11 cellular contexts compared by ENCODE assay signal in genomic region chr6:158784505-158784904, GRCh38. TPM values are rescaled to one million over a fixed set of nuclear protein-coding genes. Genes with fewer than 3 reads are reported as not detected.
DNase-seq lines count a peak whose midpoint lies in the region; ATAC-seq and TF ChIP-seq lines count a peak whose summit lies in the region.
"Had no signal": no experiment of that assay in that cellular context is flagged by ENCODE, and none has a peak within 500 bp of the region (broad histone marks: within the 10 kb centered on the region; RNA-seq: fewer than 3 reads in every experiment).

No MANE protein-coding gene starts in this region.

- H3K27me3 ChIP-seq in RWPE2 (ENCODE audit: insufficient read depth, poor library complexity, severe bottlenecking) (no peaks in the 10 kb centered on the region), uterus (no peaks in the 10 kb centered on the region)
- H3K27me3 ChIP-seq: gastroesophageal sphincter had no signal

- H3K27me3 Mint-ChIP-seq in activated T-cell treated with anti-CD3 and anti-CD28 coated beads, Interleukin-2, amount 50 U/mL, for 24 hours = no peaks in the 10 kb centered on the region

- peaks cover 100% of the 10 kb centered on the region for H3K36me3 ChIP-seq in RWPE2 (ENCODE audit: low read depth)
- no peaks in the 10 kb centered on the region for H3K36me3 ChIP-seq in uterus

- peaks cover 96% of the 10 kb centered on the region for H3K36me3 Mint-ChIP-seq in activated T-cell treated with anti-CD3 and anti-CD28 coated beads, Interleukin-2, amount 50 U/mL, for 24 hours (ENCODE audit: low read depth)
- peaks cover 100% of the 10 kb centered on the region for H3K36me3 Mint-ChIP-seq in stimulated activated effector memory CD8-positive, alpha-beta T cell treated with anti-CD3 and anti-CD28 coated beads, Interleukin-12 subunit alpha, Interleukin-12 subunit beta, amount 100 ng/mL, for 72 hours

- H3K9me3 ChIP-seq in RWPE2 (ENCODE audit: severe bottlenecking) (no peaks in the 10 kb centered on the region), uterus (no peaks in the 10 kb centered on the region)
- H3K9me3 ChIP-seq: gastroesophageal sphincter had no signal

- H3K4me3 Mint-ChIP-seq in activated T-cell treated with anti-CD3 and anti-CD28 coated beads, Interleukin-2, amount 50 U/mL, for 24 hours = no peak overlapping the region
- no peak overlapping the region for H3K4me3 Mint-ChIP-seq in stimulated activated effector memory CD8-positive, alpha-beta T cell treated with anti-CD3 and anti-CD28 coated beads, Interleukin-12 subunit alpha, Interleukin-12 subunit beta, amount 100 ng/mL, for 72 hours

- peak; percentile 19 for DNase-seq in activated T-cell treated with anti-CD3 and anti-CD28 coated beads, Interleukin-2, amount 50 U/mL, for 24 hours
- DNase-seq in activated T-cell treated with anti-CD3 and anti-CD28 coated beads, Interleukin-2, amount 50 U/mL, for 48 hours = no peak
- peak; percentile 92 for DNase-seq in RWPE2 (ENCODE audit: low spot score)
- DNase-seq in foreskin fibroblast = peak; percentile 26 to 36
- no peak for DNase-seq in stimulated activated effector memory CD8-positive, alpha-beta T cell treated with anti-CD3 and anti-CD28 coated beads, Interleukin-12 subunit alpha, Interleukin-12 subunit beta, amount 100 ng/mL, for 72 hours (ENCODE audit: low spot score in 2 of 2)
- no peak for DNase-seq in uterus
- DNase-seq in GM13977 (ENCODE audit: low spot score) = no peak
- no peak for DNase-seq in NOMO-1 (lab: John Stamatoyannopoulos, UW; ENCODE audit: unreplicated experiment in 2 of 2)
- DNase-seq: NCI-H2171, Right ventricle myocardium superior had no signal

- peaks cover 44% of the 10 kb centered on the region for H3K4me1 Mint-ChIP-seq in activated T-cell treated with anti-CD3 and anti-CD28 coated beads, Interleukin-2, amount 50 U/mL, for 24 hours (ENCODE audit: low read depth)
- peaks cover 39% of the 10 kb centered on the region for H3K4me1 Mint-ChIP-seq in stimulated activated effector memory CD8-positive, alpha-beta T cell treated with anti-CD3 and anti-CD28 coated beads, Interleukin-12 subunit alpha, Interleukin-12 subunit beta, amount 100 ng/mL, for 72 hours

- H3K9me3 Mint-ChIP-seq in activated T-cell treated with anti-CD3 and anti-CD28 coated beads, Interleukin-2, amount 50 U/mL, for 24 hours = no peaks in the 10 kb centered on the region
- H3K9me3 Mint-ChIP-seq in stimulated activated effector memory CD8-positive, alpha-beta T cell treated with anti-CD3 and anti-CD28 coated beads, Interleukin-12 subunit alpha, Interleukin-12 subunit beta, amount 100 ng/mL, for 72 hours = no peaks in the 10 kb centered on the region

- H3K27ac ChIP-seq in RWPE2 (ENCODE audit: poor library complexity, severe bottlenecking) (peak overlapping the region; percentile 92), uterus (no peak overlapping the region)
- H3K27ac ChIP-seq: gastroesophageal sphincter had no signal

- H3K4me1 ChIP-seq in RWPE2 (ENCODE audit: insufficient read depth, poor library complexity, severe bottlenecking) = peaks cover 43% of the 10 kb centered on the region
- H3K4me1 ChIP-seq in uterus = no peaks in the 10 kb centered on the region

- in situ Hi-C loops in GM13977 (cut with MboI; ENCODE audit: low pct_unique_long_range_greater_than_20kb, low sequenced_read_pairs, unreplicated experiment) = no loop called here

- no peak for TF ChIP-seq POLR2A in uterus (IDR thresholded peaks at IDR 0.05)

- peak; percentile 96 for ATAC-seq in RWPE2 (ENCODE audit: low read depth)
- ATAC-seq in stimulated activated effector memory CD8-positive, alpha-beta T cell treated with anti-CD3 and anti-CD28 coated beads, Interleukin-12 subunit alpha, Interleukin-12 subunit beta, amount 100 ng/mL, for 72 hours = no peak
- ATAC-seq: gastroesophageal sphincter had no signal

- TF ChIP-seq CTCF in RWPE2 (IDR thresholded peaks at IDR 0.05; ENCODE audit: poor library complexity, severe bottlenecking) (peak; percentile 17), foreskin fibroblast (IDR thresholded peaks at IDR 0.05; ENCODE audit: low read depth, low read length) (no peak), uterus (IDR thresholded peaks at IDR 0.05) (no peak), GM13977 (IDR thresholded peaks at IDR 0.05; ENCODE audit: extremely low read depth, insufficient read depth, missing control alignments) (no peak)

- H3K27ac Mint-ChIP-seq in activated T-cell treated with anti-CD3 and anti-CD28 coated beads, Interleukin-2, amount 50 U/mL, for 24 hours = peak overlapping the region; percentile 51
- H3K27ac Mint-ChIP-seq in stimulated activated effector memory CD8-positive, alpha-beta T cell treated with anti-CD3 and anti-CD28 coated beads, Interleukin-12 subunit alpha, Interleukin-12 subunit beta, amount 100 ng/mL, for 72 hours = peak overlapping the region; percentile 79

- H3K4me3 ChIP-seq in RWPE2 (ENCODE audit: severe bottlenecking) (no peak overlapping the region), foreskin fibroblast (ENCODE audit: low read depth in 1 of 2, low read length in 2 of 2) (no peak overlapping the region), uterus (no peak overlapping the region)
- H3K4me3 ChIP-seq: gastroesophageal sphincter had no signal

- intact Hi-C loops in uterus (cut with DNase I; ENCODE audit: low total_unique reads) = no loop called here

RNA-seq across cellular contexts. Expression of gene EZR, which starts 34.7 kb away (rescaled TPM):
- total RNA-seq in uterus = 10 to 100 TPM; 27.4 to 94.0 (median 59.3) TPM

Comparison
In these comparisons a context has a peak if more than half of its experiments do, and no peak if none do; other contexts are left out.
1. DNase-seq: peak in activated T-cell treated with anti-CD3 and anti-CD28 coated beads, Interleukin-2, amount 50 U/mL, for 24 hours (single experiment), RWPE2 (single experiment) and foreskin fibroblast (2 of 2); none in activated T-cell treated with anti-CD3 and anti-CD28 coated beads, Interleukin-2, amount 50 U/mL, for 48 hours (0 of 2), stimulated activated effector memory CD8-positive, alpha-beta T cell treated with anti-CD3 and anti-CD28 coated beads, Interleukin-12 subunit alpha, Interleukin-12 subunit beta, amount 100 ng/mL, for 72 hours (0 of 2), uterus (0 of 2), GM13977 (single experiment) and NOMO-1 (0 of 2).